Comparison of ENCODE assay signal across 1 cellular context in the genomic region with DNA sequence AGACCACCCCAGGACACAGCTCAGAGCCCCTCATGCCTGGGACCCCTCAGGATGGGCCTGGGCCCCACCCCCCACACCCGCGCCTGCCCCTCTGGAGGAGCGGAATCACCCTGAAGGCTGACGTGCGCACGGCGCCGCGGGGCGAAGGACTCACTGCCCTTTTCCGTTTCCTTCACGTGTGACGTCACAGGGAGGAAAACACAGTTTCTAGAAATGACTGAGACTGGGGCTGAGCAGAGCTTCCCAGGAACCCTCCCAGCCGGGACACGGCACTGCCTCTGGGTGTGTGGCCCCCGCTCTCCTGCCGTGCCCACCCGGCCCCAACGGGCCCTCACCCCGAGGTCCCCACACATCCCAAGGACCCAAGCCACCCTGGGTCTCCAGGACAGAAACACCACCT.
TF ChIP-seq lines count a peak whose summit lies in the region.

No MANE protein-coding gene starts in this region.

TF ChIP-seq in SK-N-SH treated with all-trans-retinoic acid at 6 μM for 48 hours, 23 proteins besides CTCF, POLR2A, EP300 and RAD21:
- TF ChIP-seq ISL1 (CRISPR knock-in tag; IDR thresholded peaks at IDR 0.05) (no peak), ZNF8 (CRISPR knock-in tag; IDR thresholded peaks at IDR 0.05) (no peak), TCF4 (CRISPR knock-in tag; IDR thresholded peaks at IDR 0.05; ENCODE audit: borderline replicate concordance) (no peak), RARB (CRISPR knock-in tag; IDR thresholded peaks at IDR 0.05) (no peak)
- TF ChIP-seq, protein P1, sequence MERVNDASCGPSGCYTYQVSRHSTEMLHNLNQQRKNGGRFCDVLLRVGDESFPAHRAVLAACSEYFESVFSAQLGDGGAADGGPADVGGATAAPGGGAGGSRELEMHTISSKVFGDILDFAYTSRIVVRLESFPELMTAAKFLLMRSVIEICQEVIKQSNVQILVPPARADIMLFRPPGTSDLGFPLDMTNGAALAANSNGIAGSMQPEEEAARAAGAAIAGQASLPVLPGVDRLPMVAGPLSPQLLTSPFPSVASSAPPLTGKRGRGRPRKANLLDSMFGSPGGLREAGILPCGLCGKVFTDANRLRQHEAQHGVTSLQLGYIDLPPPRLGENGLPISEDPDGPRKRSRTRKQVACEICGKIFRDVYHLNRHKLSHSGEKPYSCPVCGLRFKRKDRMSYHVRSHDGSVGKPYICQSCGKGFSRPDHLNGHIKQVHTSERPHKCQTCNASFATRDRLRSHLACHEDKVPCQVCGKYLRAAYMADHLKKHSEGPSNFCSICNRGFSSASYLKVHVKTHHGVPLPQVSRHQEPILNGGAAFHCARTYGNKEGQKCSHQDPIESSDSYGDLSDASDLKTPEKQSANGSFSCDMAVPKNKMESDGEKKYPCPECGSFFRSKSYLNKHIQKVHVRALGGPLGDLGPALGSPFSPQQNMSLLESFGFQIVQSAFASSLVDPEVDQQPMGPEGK (CRISPR knock-in tag; IDR thresholded peaks at IDR 0.05; ENCODE audit: borderline replicate concordance), result no peak
TF ChIP-seq in SK-N-SH treated with all-trans-retinoic acid at 6 μM for 48 hours: peak in this region for 0.
